16 cellular contexts compared by ENCODE assay signal in genomic region chr18:6294119-6294784, GRCh38.
DNase-seq lines count a peak whose midpoint lies in the region; ATAC-seq, FAIRE-seq and TF ChIP-seq lines count a peak whose summit lies in the region.
"Had no signal": no experiment of that assay in that cellular context is flagged by ENCODE, and none has a peak within 500 bp of the region (broad histone marks: within the 10 kb centered on the region; RNA-seq: fewer than 3 reads in every experiment).

No MANE protein-coding gene starts in this region.

- intact Hi-C loops in K562 (cut with micrococcal nuclease): no loop called here
- intact Hi-C loops in CD4-positive, alpha-beta memory T cell (cut with micrococcal nuclease): no loop called here

- H3K9me3 Mint-ChIP-seq in CD4-positive, alpha-beta memory T cell: peaks cover 0 to 4% (median under 1%) of the 10 kb centered on the region in 8 donors
- H3K9me3 Mint-ChIP-seq: activated naive CD4-positive, alpha-beta T cell treated with anti-CD3 and anti-CD28 coated beads for 36 hours; CD8-positive, alpha-beta T cell; central memory CD8-positive, alpha-beta T cell had no signal

- in situ Hi-C loops in K562 (cut with MboI): no loop called here

- H4K20me1 ChIP-seq in K562 (replicated peaks; ENCODE audit: control insufficient read depth, insufficient read depth, low read length): no peaks in the 10 kb centered on the region

- H3K4me2 ChIP-seq in K562 (ENCODE audit: insufficient read depth, low read length): no peak overlapping the region

- TF ChIP-seq CTCF in K562 (IDR thresholded peaks at IDR 0.05 in 2 of 3, conservative IDR thresholded peaks at IDR 0.05 in 1 of 3; ENCODE audit: insufficient read depth in 2 of 3, low read depth in 1 of 3, low read length in 3 of 3) (no peak), BE2C (IDR thresholded peaks at IDR 0.05; ENCODE audit: low read depth, low read length) (no peak)

- no peaks in the 10 kb centered on the region for H3K36me3 ChIP-seq in K562 (ENCODE audit: control insufficient read depth, insufficient read depth, low read length)
- H3K36me3 ChIP-seq in CD4-positive, alpha-beta memory T cell (ENCODE audit: insufficient read depth, low read length): no peaks in the 10 kb centered on the region
- H3K36me3 ChIP-seq in BE2C: no peaks in the 10 kb centered on the region

- H3K27me3 Mint-ChIP-seq in CD4-positive, alpha-beta memory T cell: no peaks in the 10 kb centered on the region
- H3K27me3 Mint-ChIP-seq: activated CD8-positive, alpha-beta memory T cell treated with anti-CD3 and anti-CD28 coated beads, Interleukin-2, amount 10 ng/mL, durations not matched to agents 7 days and 5 days; central memory CD8-positive, alpha-beta T cell; progenitor cell of endocrine pancreas had no signal

- peak overlapping the region in 1 of 7 donors; percentile 14 for H3K27ac Mint-ChIP-seq in CD4-positive, alpha-beta memory T cell
- H3K27ac Mint-ChIP-seq: activated CD8-positive, alpha-beta memory T cell treated with anti-CD3 and anti-CD28 coated beads, Interleukin-2, amount 10 ng/mL, durations not matched to agents 7 days and 5 days; activated naive CD4-positive, alpha-beta T cell treated with anti-CD3 and anti-CD28 coated beads for 36 hours; CD8-positive, alpha-beta T cell; progenitor cell of endocrine pancreas had no signal

- H3K9me1 ChIP-seq in K562 (ENCODE audit: control insufficient read depth, insufficient read depth, low read length): no peaks in the 10 kb centered on the region

- H3K4me1 ChIP-seq in K562 (replicated peaks in 1 of 2; ENCODE audit: control insufficient read depth in 2 of 2, insufficient read depth in 2 of 2, low read length in 2 of 2) (no peaks in the 10 kb centered on the region), BE2C (no peaks in the 10 kb centered on the region)
- H3K4me1 ChIP-seq in CD4-positive, alpha-beta memory T cell (ENCODE audit: insufficient read depth, low read length): no peaks in the 10 kb centered on the region

- no peak for TF ChIP-seq EP300 in K562 (IDR thresholded peaks at IDR 0.05; ENCODE audit: low read length)

- WGBS in K562 (ENCODE audit: insufficient coverage, low coverage, missing lambda C conversion rate): 0% methylated on average over 6 of the region's 6 CpGs

- POLR2A ChIA-PET in K562 (lab: Yijun Ruan, JAX): no interaction called here
- POLR2A ChIA-PET in CD4-positive, alpha-beta memory T cell (lab: Charles Lee; ENCODE audit: partially characterized antibody): no interaction called here

- FAIRE-seq in K562 (lab: Jason Lieb, UNC): no peak

- H3K36me3 Mint-ChIP-seq in CD4-positive, alpha-beta memory T cell: no peaks in the 10 kb centered on the region
- H3K36me3 Mint-ChIP-seq: activated CD8-positive, alpha-beta memory T cell treated with anti-CD3 and anti-CD28 coated beads, Interleukin-2, amount 10 ng/mL, durations not matched to agents 7 days and 5 days; CD8-positive, alpha-beta T cell had no signal

- no peak overlapping the region for H3K4me3 Mint-ChIP-seq in CD4-positive, alpha-beta memory T cell
- H3K4me3 Mint-ChIP-seq: activated CD8-positive, alpha-beta memory T cell treated with anti-CD3 and anti-CD28 coated beads, Interleukin-2, amount 10 ng/mL, durations not matched to agents 7 days and 5 days; activated naive CD4-positive, alpha-beta T cell treated with anti-CD3 and anti-CD28 coated beads for 36 hours; CD8-positive, alpha-beta T cell; central memory CD8-positive, alpha-beta T cell had no signal

- no peaks in the 10 kb centered on the region for H3K79me2 ChIP-seq in K562 (ENCODE audit: control insufficient read depth, insufficient read depth, low read length)

- DNase-seq in CD1c-positive myeloid dendritic cell (ENCODE audit: extremely low spot score) (peak; percentile 1), HT1080 (ENCODE audit: low read depth) (peak; percentile 15), K562 (ENCODE audit: extremely low read depth in 1 of 4, low spot score in 3 of 4) (no peak), medulla oblongata (ENCODE audit: extremely low spot score) (peak; percentile 70), DMS153 treated with DMSO at 0.1 percent for 48 hours (lab: John Stamatoyannopoulos, UW; ENCODE audit: unreplicated experiment) (no peak), BE2C (no peak)
- no peak for DNase-seq in CD4-positive, alpha-beta memory T cell
- DNase-seq: activated CD8-positive, alpha-beta memory T cell treated with anti-CD3 and anti-CD28 coated beads, Interleukin-2, amount 10 ng/mL, durations not matched to agents 7 days and 5 days; activated naive CD4-positive, alpha-beta T cell treated with anti-CD3 and anti-CD28 coated beads for 36 hours; CD8-positive, alpha-beta T cell; NCI-H345; stimulated activated CD4-positive, alpha-beta T cell treated with anti-CD3 and anti-CD28 coated beads, Interleukin-4, amount 100 ng/mL, for 1 hour; stimulated activated naive CD4-positive, alpha-beta T cell had no signal

- H3K27me3 ChIP-seq in K562 (ENCODE audit: control insufficient read depth in 2 of 2, insufficient read depth in 2 of 2, low read length in 2 of 2) (no peaks in the 10 kb centered on the region), BE2C (no peaks in the 10 kb centered on the region)
- no peaks in the 10 kb centered on the region for H3K27me3 ChIP-seq in CD4-positive, alpha-beta memory T cell (ENCODE audit: insufficient read depth, low read length)

- H3K27ac ChIP-seq in K562 (ENCODE audit: extremely low read depth, low read depth, low read length): no peak overlapping the region
- no peak overlapping the region for H3K27ac ChIP-seq in CD4-positive, alpha-beta memory T cell (ENCODE audit: low read depth, low read length)

- H3K9me3 ChIP-seq in K562 (replicated peaks; ENCODE audit: control insufficient read depth, insufficient read depth, low read depth, low read length) (no peaks in the 10 kb centered on the region), BE2C (no peaks in the 10 kb centered on the region)
- H3K9me3 ChIP-seq in CD4-positive, alpha-beta memory T cell (ENCODE audit: control insufficient read depth in 1 of 2, low read length in 2 of 2): no peaks in the 10 kb centered on the region

- ATAC-seq in K562: no peak
- no peak for ATAC-seq in GM21381 (IDR thresholded peaks at IDR 0.05; ENCODE audit: unreplicated experiment)
- ATAC-seq: activated CD8-positive, alpha-beta memory T cell treated with anti-CD3 and anti-CD28 coated beads, Interleukin-2, amount 10 ng/mL, durations not matched to agents 7 days and 5 days; CD8-positive, alpha-beta T cell had no signal

- no peaks in the 10 kb centered on the region for H3K4me1 Mint-ChIP-seq in CD4-positive, alpha-beta memory T cell
- H3K4me1 Mint-ChIP-seq: central memory CD8-positive, alpha-beta T cell had no signal

- no peak overlapping the region for H2AFZ ChIP-seq in K562 (ENCODE audit: low read depth, low read length)

- no peak for TF ChIP-seq RAD21 in K562 (CRISPR knock-in tag; conservative IDR thresholded peaks at IDR 0.05 in 1 of 2, IDR thresholded peaks at IDR 0.05 in 1 of 2)

- no TSS peak for BruUV-seq in K562 (replicated peaks; lab: Mats Ljungman, UMichigan)

- CTCF ChIA-PET in K562 (lab: Yijun Ruan, JAX; ENCODE audit: low intra/inter-chr PET ratio): no interaction called here
- CTCF ChIA-PET in CD4-positive, alpha-beta memory T cell (lab: Charles Lee; ENCODE audit: partially characterized antibody): no interaction called here

- H3K9ac ChIP-seq in K562 (ENCODE audit: insufficient read depth in 1 of 2, low read depth in 2 of 2, low read length in 2 of 2): no peak overlapping the region

- TF ChIP-seq POLR2A in K562 (conservative IDR thresholded peaks at IDR 0.05): no peak

- H3K4me3 ChIP-seq in K562 (no peak overlapping the region), BE2C (ENCODE audit: low read depth, low read length) (no peak overlapping the region)
- no peak overlapping the region for H3K4me3 ChIP-seq in CD4-positive, alpha-beta memory T cell (ENCODE audit: low read length in 2 of 2)

TF ChIP-seq in K562, 482 proteins besides CTCF, POLR2A, EP300 and RAD21:
- TF ChIP-seq ZNF316 (IDR thresholded peaks at IDR 0.05) (peak; percentile 10; the same call in 1 of the 2 replicates), MAFF (IDR thresholded peaks at IDR 0.05; ENCODE audit: low read length) (0 out of 2 replicates have a peak, but pooled peaks have one; percentile 25), PBX2 (CRISPR knock-in tag; IDR thresholded peaks at IDR 0.05; ENCODE audit: low read depth) (no peak), PBX2 (tag; conservative IDR thresholded peaks at IDR 0.05; ENCODE audit: low read depth) (no peak)

Comparison
In these comparisons a context has a peak if more than half of its experiments do, and no peak if none do; other contexts are left out.
1. DNase-seq: peak in CD1c-positive myeloid dendritic cell (single experiment), HT1080 (single experiment) and medulla oblongata (single experiment); none in K562 (0 of 4), CD4-positive, alpha-beta memory T cell (0 of 5), DMS153 treated with DMSO at 0.1 percent for 48 hours (single experiment) and BE2C (single experiment).